Comparison of ENCODE assay signal across 8 cellular contexts in genomic region chrX:54496517-54496852, GRCh38. TPM values are rescaled to one million over a fixed set of nuclear protein-coding genes. Genes with fewer than 3 reads are reported as not detected.
DNase-seq lines count a peak whose midpoint lies in the region; ATAC-seq, FAIRE-seq and TF ChIP-seq lines count a peak whose summit lies in the region.

No MANE protein-coding gene starts in this region.

- peaks cover 0 to 5% of the 10 kb centered on the region in 2 donors for H3K4me1 ChIP-seq in kidney (ENCODE audit: control insufficient read depth in 1 of 2, insufficient read depth in 1 of 2, low read depth in 1 of 2, low read length in 2 of 2)
- H3K4me1 ChIP-seq in suprapubic skin, result peaks cover 7% of the 10 kb centered on the region

- no peak for TF ChIP-seq POLR2A in suprapubic skin (IDR thresholded peaks at IDR 0.05)

- 31% methylated on average over 5 of the region's 5 CpGs for WGBS in suprapubic skin

- H3K27ac ChIP-seq in kidney (ENCODE audit: low read depth in 2 of 2, low read length in 2 of 2), result no peak overlapping the region
- H3K27ac ChIP-seq in suprapubic skin, result peak overlapping the region; percentile 59

- no peaks in the 10 kb centered on the region for H3K4me1 Mint-ChIP-seq in activated CD4-positive, alpha-beta T cell treated with anti-CD3 and anti-CD28 coated beads, Interleukin-2, amount 10 ng/mL, durations not matched to agents 24 days and 14 days
- peaks cover 6% of the 10 kb centered on the region for H3K4me1 Mint-ChIP-seq in activated naive CD8-positive, alpha-beta T cell treated with anti-CD3 and anti-CD28 coated beads, Interleukin-2, amount 50 U/mL, for 24 hours

- H3K9me3 ChIP-seq in kidney (ENCODE audit: control insufficient read depth in 1 of 2, low read length in 2 of 2), result no peaks in the 10 kb centered on the region
- no peaks in the 10 kb centered on the region for H3K9me3 ChIP-seq in suprapubic skin

- FAIRE-seq in kidney (lab: Jason Lieb, UNC), result no peak

- no peaks in the 10 kb centered on the region for H3K9me3 Mint-ChIP-seq in activated CD4-positive, alpha-beta T cell treated with anti-CD3 and anti-CD28 coated beads, Interleukin-2, amount 10 ng/mL, durations not matched to agents 24 days and 14 days
- H3K9me3 Mint-ChIP-seq in activated naive CD8-positive, alpha-beta T cell treated with anti-CD3 and anti-CD28 coated beads, Interleukin-2, amount 50 U/mL, for 24 hours, result no peaks in the 10 kb centered on the region

- TF ChIP-seq EP300 in suprapubic skin (IDR thresholded peaks at IDR 0.05), result no peak

- intact Hi-C loops in activated CD4-positive, alpha-beta T cell treated with anti-CD3 and anti-CD28 coated beads, Interleukin-2, amount 10 ng/mL, durations not matched to agents 24 days and 14 days (cut with micrococcal nuclease), result no loop called here
- intact Hi-C loops in kidney (cut with DNase I), result no loop called here

- H3K27me3 ChIP-seq in suprapubic skin, result no peaks in the 10 kb centered on the region

- H3K36me3 ChIP-seq in kidney (ENCODE audit: control insufficient read depth in 1 of 2, insufficient read depth in 2 of 2, low read length in 2 of 2) (no peaks in the 10 kb centered on the region), suprapubic skin (no peaks in the 10 kb centered on the region)

- H3K4me3 Mint-ChIP-seq in activated CD4-positive, alpha-beta T cell treated with anti-CD3 and anti-CD28 coated beads, Interleukin-2, amount 10 ng/mL, durations not matched to agents 24 days and 14 days, result peak overlapping the region; percentile 64
- peak overlapping the region; percentile 58 for H3K4me3 Mint-ChIP-seq in activated naive CD8-positive, alpha-beta T cell treated with anti-CD3 and anti-CD28 coated beads, Interleukin-2, amount 50 U/mL, for 24 hours

- TF ChIP-seq CTCF in kidney (IDR thresholded peaks at IDR 0.05; ENCODE audit: borderline replicate concordance, extremely low read depth, insufficient read depth), result no peak
- no peak for TF ChIP-seq CTCF in suprapubic skin (IDR thresholded peaks at IDR 0.05)

- H3K27ac Mint-ChIP-seq in activated CD4-positive, alpha-beta T cell treated with anti-CD3 and anti-CD28 coated beads, Interleukin-2, amount 10 ng/mL, durations not matched to agents 24 days and 14 days, result no peak overlapping the region
- no peak overlapping the region for H3K27ac Mint-ChIP-seq in activated naive CD8-positive, alpha-beta T cell treated with anti-CD3 and anti-CD28 coated beads, Interleukin-2, amount 50 U/mL, for 24 hours

- H3K36me3 Mint-ChIP-seq in activated CD4-positive, alpha-beta T cell treated with anti-CD3 and anti-CD28 coated beads, Interleukin-2, amount 10 ng/mL, durations not matched to agents 24 days and 14 days (ENCODE audit: low read depth), result no peaks in the 10 kb centered on the region
- no peaks in the 10 kb centered on the region for H3K36me3 Mint-ChIP-seq in activated naive CD8-positive, alpha-beta T cell treated with anti-CD3 and anti-CD28 coated beads, Interleukin-2, amount 50 U/mL, for 24 hours (ENCODE audit: low read depth)

- DNase-seq in activated CD4-positive, alpha-beta T cell treated with anti-CD3 and anti-CD28 coated beads, Interleukin-2, amount 10 ng/mL, durations not matched to agents 24 days and 14 days, result no peak
- DNase-seq in activated CD4-positive, alpha-beta T cell treated with anti-CD3 and anti-CD28 coated beads for 4 hours, result no peak
- DNase-seq in activated naive CD8-positive, alpha-beta T cell treated with anti-CD3 and anti-CD28 coated beads, Interleukin-2, amount 50 U/mL, for 24 hours, result no peak
- no peak for DNase-seq in kidney
- DNase-seq in suprapubic skin (ENCODE audit: low spot score in 2 of 2), result no peak

- H3K4me3 ChIP-seq in kidney (ENCODE audit: low read length in 2 of 2) (peak overlapping the region; percentile 38 to 58), suprapubic skin (peak overlapping the region; percentile 73)

- peak overlapping the region in 1 of 2 donors; percentile 22 for H3K9ac ChIP-seq in kidney (ENCODE audit: low read length in 2 of 2)

- peaks cover 48% of the 10 kb centered on the region for H3K27me3 Mint-ChIP-seq in activated CD4-positive, alpha-beta T cell treated with anti-CD3 and anti-CD28 coated beads, Interleukin-2, amount 10 ng/mL, durations not matched to agents 24 days and 14 days
- peaks cover 31% of the 10 kb centered on the region for H3K27me3 Mint-ChIP-seq in activated naive CD8-positive, alpha-beta T cell treated with anti-CD3 and anti-CD28 coated beads, Interleukin-2, amount 50 U/mL, for 24 hours

- no peak for ATAC-seq in activated naive CD8-positive, alpha-beta T cell treated with anti-CD3 and anti-CD28 coated beads, Interleukin-2, amount 50 U/mL, for 24 hours
- no peak for ATAC-seq in HG03354 (IDR thresholded peaks at IDR 0.05; ENCODE audit: poor library complexity, severe bottlenecking, unreplicated experiment)
- no peak for ATAC-seq in esophagus mucosa
- no peak for ATAC-seq in HG03442 (IDR thresholded peaks at IDR 0.05; ENCODE audit: unreplicated experiment)

RNA-seq across cellular contexts. Expression of gene FGD1, which starts 0.5 kb away (rescaled TPM):
- 0.09 and 0.14 TPM in 2 replicates for total RNA-seq in activated CD4-positive, alpha-beta T cell treated with anti-CD3 and anti-CD28 coated beads, Interleukin-2, amount 10 ng/mL, durations not matched to agents 24 days and 14 days
- total RNA-seq in kidney (4.7 TPM), suprapubic skin (1 to 10 TPM; 5.8 to 9.5 (median 8.6) TPM), esophagus mucosa (8.2 TPM)
- polyA plus RNA-seq in kidney (ENCODE audit: insufficient read depth, low read depth, low replicate concordance), result 2.7 TPM

RNA-seq across cellular contexts. Expression of gene GNL3L, which starts 33.5 kb away (rescaled TPM):
- total RNA-seq in activated CD4-positive, alpha-beta T cell treated with anti-CD3 and anti-CD28 coated beads, Interleukin-2, amount 10 ng/mL, durations not matched to agents 24 days and 14 days, result 78.4 and 78.8 TPM in 2 replicates
- 45.0 TPM for total RNA-seq in kidney
- 2.5 TPM for polyA plus RNA-seq in kidney (ENCODE audit: insufficient read depth, low read depth, low replicate concordance)
- total RNA-seq in suprapubic skin, result 10 to 100 TPM; 28.0 to 39.2 (median 32.4) TPM
- 25.7 TPM for total RNA-seq in esophagus mucosa

RNA-seq across cellular contexts. Expression of gene TSR2, which starts 56.3 kb away (rescaled TPM):
- total RNA-seq in activated CD4-positive, alpha-beta T cell treated with anti-CD3 and anti-CD28 coated beads, Interleukin-2, amount 10 ng/mL, durations not matched to agents 24 days and 14 days, result 40.8 and 43.7 TPM in 2 replicates
- total RNA-seq in kidney (48.0 TPM), suprapubic skin (10 to 100 TPM; 18.2 to 26.3 (median 21.9) TPM), esophagus mucosa (21.5 TPM)
- polyA plus RNA-seq in kidney (ENCODE audit: insufficient read depth, low read depth, low replicate concordance), result 70.2 TPM
